Comparison of ENCODE assay signal across 1 cellular context in the genomic region with DNA sequence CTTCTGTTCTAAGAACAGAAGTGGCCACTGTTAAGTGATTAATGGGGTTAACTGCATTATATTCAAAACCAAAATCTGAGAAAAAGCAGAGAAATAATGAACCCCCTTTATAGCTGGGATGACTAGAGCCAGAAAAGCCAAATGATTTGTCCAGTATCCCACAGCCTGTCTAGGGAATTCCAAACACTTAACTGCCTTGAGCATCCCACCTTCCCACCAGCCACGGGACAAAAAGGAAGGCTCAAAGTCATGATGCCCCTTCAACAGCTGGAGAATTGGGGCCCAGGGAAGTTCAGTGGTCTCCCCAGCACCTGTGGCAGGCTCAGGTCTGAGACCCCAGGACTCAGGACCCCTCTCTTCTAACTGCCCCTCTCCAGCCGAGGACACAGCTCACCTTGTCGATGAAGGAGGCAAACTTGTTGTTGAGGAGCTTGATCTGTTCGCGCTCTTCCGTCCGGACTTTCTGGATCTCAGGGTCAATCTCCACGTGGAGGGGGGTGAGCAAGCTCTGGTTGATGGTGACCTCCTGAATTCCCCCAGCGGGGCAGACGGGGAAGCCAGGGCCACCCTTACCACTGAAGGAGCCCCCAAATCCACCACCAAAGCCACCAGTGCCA.
TF ChIP-seq lines count a peak whose summit lies in the region.

No MANE protein-coding gene starts in this region.

TF ChIP-seq in IMR-90, 13 proteins besides CTCF, POLR2A, EP300 and RAD21:
- TF ChIP-seq CHD1 (IDR thresholded peaks at IDR 0.05; ENCODE audit: low read depth, low read length) (no peak), MAZ (IDR thresholded peaks at IDR 0.05; ENCODE audit: borderline replicate concordance, low read depth, low read length) (no peak), NFE2L2 (IDR thresholded peaks at IDR 0.05; ENCODE audit: low read depth, low read length) (no peak), RCOR1 (IDR thresholded peaks at IDR 0.05; ENCODE audit: insufficient replicate concordance, low read length) (no peak), RFX5 (IDR thresholded peaks at IDR 0.05; ENCODE audit: low read depth, low read length) (no peak), CEBPB (IDR thresholded peaks at IDR 0.05; ENCODE audit: low read depth, low read length) (no peak)
